In the genomic region with DNA sequence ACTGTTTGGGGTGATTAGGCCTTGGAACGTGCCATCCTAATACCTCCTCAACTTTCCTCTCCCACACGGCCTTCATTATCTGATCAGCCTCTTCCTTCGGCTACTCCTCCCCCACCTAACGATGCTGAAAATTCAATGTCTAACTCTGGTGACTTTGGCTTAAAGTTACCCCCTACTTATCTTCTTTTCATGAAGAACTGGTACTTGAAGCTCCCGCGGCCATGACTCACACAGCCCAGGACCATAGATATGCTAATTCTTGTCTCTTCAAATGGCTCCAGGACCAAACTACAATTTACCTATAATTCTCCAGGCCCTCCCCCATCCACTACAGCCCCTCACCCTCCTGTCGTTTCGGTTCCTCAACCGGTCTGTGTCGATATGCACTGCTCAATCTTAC, we compare ENCODE assay signal across 28 cellular contexts.
"Had no signal": no experiment of that assay in that cellular context is flagged by ENCODE, and none has a peak within 500 bp of the region (broad histone marks: within the 10 kb centered on the region; RNA-seq: fewer than 3 reads in every experiment).

No MANE protein-coding gene starts in this region.

- H3K27me3 ChIP-seq: left lung, right atrium auricular region, right lobe of liver, stomach, testis, thyroid gland, transverse colon, upper lobe of left lung, vagina had no signal

- H3K27ac ChIP-seq: left lung, lower lobe of right lung, neutrophil, parathyroid adenoma, right atrium auricular region, right lobe of liver, stomach, testis, thyroid gland, transverse colon, upper lobe of left lung, vagina had no signal

- H3K4me1 Mint-ChIP-seq: neural crest cell had no signal

- H3K9me3 ChIP-seq: testis, thyroid gland had no signal

- H3K9ac ChIP-seq: parathyroid adenoma had no signal

- H3K27ac Mint-ChIP-seq: naive thymus-derived CD8-positive, alpha-beta T cell; nephron; progenitor cell of endocrine pancreas; stimulated activated naive B cell treated with anti-CD40 and anti-IgM and Interleukin-4, amounts not matched to agents 10 μg/mL and 1 μg/mL and 100 μg/mL, for 72 hours had no signal

- H3K4me3 ChIP-seq: left lung, lower lobe of right lung, right atrium auricular region, right lobe of liver, smooth muscle cell, stomach, testis, thyroid gland, transverse colon, upper lobe of left lung, vagina had no signal

- H3K4me1 ChIP-seq: parathyroid adenoma, right lobe of liver, stomach, thyroid gland, upper lobe of left lung, vagina had no signal

- H3K4me2 ChIP-seq: smooth muscle cell had no signal

- H2AFZ ChIP-seq: parathyroid adenoma had no signal

- H3K4me3 Mint-ChIP-seq: naive thymus-derived CD8-positive, alpha-beta T cell; nephron; neural crest cell; stimulated activated naive B cell treated with anti-CD40 and anti-IgM and Interleukin-4, amounts not matched to agents 10 μg/mL and 1 μg/mL and 100 μg/mL, for 72 hours had no signal

- H3K36me3 ChIP-seq: left lung, lower lobe of right lung, neutrophil, right atrium auricular region, right lobe of liver, stomach, thyroid gland, transverse colon, upper lobe of left lung, vagina had no signal

- FAIRE-seq: islet of Langerhans, kidney had no signal

- DNase-seq: kidney; left colon; left lung; lower lobe of right lung; mammary epithelial cell; mesenchymal stem cell; naive thymus-derived CD8-positive, alpha-beta T cell; occipital lobe; right lobe of liver; stimulated activated CD4-positive, alpha-beta T cell treated with anti-CD3 and anti-CD28 coated beads, Interleukin-1b, Interleukin-23, amount 100 ng/mL, for 48 hours; stimulated activated CD4-positive, alpha-beta T cell treated with anti-CD3 and anti-CD28 coated beads, Interleukin-2, amount 100 ng/mL, for 48 hours; stimulated activated CD4-positive, alpha-beta T cell treated with anti-CD3 and anti-CD28 coated beads, Interleukin-4, amount 100 ng/mL, for 4 hours; stimulated activated naive B cell treated with anti-CD40 and anti-IgM and Interleukin-4, amounts not matched to agents 10 μg/mL and 1 μg/mL and 100 μg/mL, for 72 hours; stimulated activated naive CD8-positive, alpha-beta T cell treated with anti-CD3 and anti-CD28 coated beads, Interleukin-15, Interleukin-2, amounts not matched to agents 100 U/mL and 50 U/mL, for 24 hours; stomach; testis; thyroid gland; transverse colon; upper lobe of left lung had no signal
